Comparison of ENCODE assay signal across 23 cellular contexts in genomic region chr1:47621483-47621882, GRCh38.
DNase-seq lines count a peak whose midpoint lies in the region; ATAC-seq and TF ChIP-seq lines count a peak whose summit lies in the region.
"Had no signal": no experiment of that assay in that cellular context is flagged by ENCODE, and none has a peak within 500 bp of the region (broad histone marks: within the 10 kb centered on the region; RNA-seq: fewer than 3 reads in every experiment).

No MANE protein-coding gene starts in this region.

- ATAC-seq in Right ventricle myocardium inferior, result no peak
- ATAC-seq: HCT116 had no signal

- H3K4me1 ChIP-seq in right atrium auricular region, result no peaks in the 10 kb centered on the region
- H3K4me1 ChIP-seq: SJSA1 had no signal

- no peaks in the 10 kb centered on the region for H3K36me3 ChIP-seq in right atrium auricular region
- H3K36me3 ChIP-seq: SJSA1 had no signal

- no peaks in the 10 kb centered on the region for H3K27me3 ChIP-seq in right atrium auricular region
- H3K27me3 ChIP-seq: SJSA1 had no signal

- no peak overlapping the region for H3K27ac ChIP-seq in right atrium auricular region
- H3K27ac ChIP-seq: SJSA1 had no signal

- TF ChIP-seq CTCF in right atrium auricular region (IDR thresholded peaks at IDR 0.05), result no peak

- DNase-seq in right atrium auricular region (ENCODE audit: low spot score) (peak; percentile 23), Right ventricle myocardium inferior (ENCODE audit: missing footprints) (no peak), islet precursor cell (peak; percentile 14), GDM1 (lab: John Stamatoyannopoulos, UW) (no peak), SHP77 (lab: John Stamatoyannopoulos, UW) (no peak), DMS114 treated with DMSO at 0.1 percent for 48 hours (lab: John Stamatoyannopoulos, UW; ENCODE audit: unreplicated experiment) (no peak)
- peak; percentile 11 for DNase-seq in stimulated activated CD8-positive, alpha-beta memory T cell treated with anti-CD3 and anti-CD28 coated beads, Interleukin-4, amount 100 ng/mL, for 48 hours
- DNase-seq: C1 segment of cervical spinal cord; Caco-2; CD4-positive, alpha-beta memory T cell; DMS79; EL; GF-D8; KBM-7; MV-4-11; NCI-H1105; NCI-H1436 treated with DMSO at 0.1 percent for 48 hours; NCI-H187 treated with DMSO at 0.1 percent for 48 hours; NCI-H446; NCI-H524 treated with DMSO at 0.1 percent for 48 hours; NCI-H774 had no signal

- H3K9me3 ChIP-seq in right atrium auricular region, result no peaks in the 10 kb centered on the region
- H3K9me3 ChIP-seq: Caco-2, SJSA1 had no signal

- H3K4me3 ChIP-seq in right atrium auricular region, result no peak overlapping the region
- H3K4me3 ChIP-seq: SJSA1 had no signal

- intact Hi-C loops in Right ventricle myocardium inferior (cut with DNase I), result loop anchor here (10.0 kb wide), 1 partner anchor 87 kb away; no protein-coding TSS in a partner anchor

Comparison
In these comparisons a context has a peak if more than half of its experiments do, and no peak if none do; other contexts are left out.
1. DNase-seq: peak in right atrium auricular region (single experiment), islet precursor cell (single experiment) and stimulated activated CD8-positive, alpha-beta memory T cell treated with anti-CD3 and anti-CD28 coated beads, Interleukin-4, amount 100 ng/mL, for 48 hours (single experiment); none in Right ventricle myocardium inferior (single experiment), GDM1 (single experiment), SHP77 (0 of 2) and DMS114 treated with DMSO at 0.1 percent for 48 hours (single experiment).